ENCODE assay signal across 12 cellular contexts in genomic region chr9:135991771-135992170, GRCh38. TPM values are rescaled to one million over a fixed set of nuclear protein-coding genes. Genes with fewer than 3 reads are reported as not detected.
DNase-seq lines count a peak whose midpoint lies in the region; ATAC-seq and TF ChIP-seq lines count a peak whose summit lies in the region.
"Had no signal": no experiment of that assay in that cellular context is flagged by ENCODE, and none has a peak within 500 bp of the region (broad histone marks: within the 10 kb centered on the region; RNA-seq: fewer than 3 reads in every experiment).

No MANE protein-coding gene starts in this region.

- intact Hi-C loops in IMR-90 (cut with micrococcal nuclease): no loop called here
- intact Hi-C loops in gastrocnemius medialis (cut with DNase I; ENCODE audit: low total_unique reads): no loop called here

- no peak for TF ChIP-seq RAD21 in IMR-90 (IDR thresholded peaks at IDR 0.05; ENCODE audit: low read length)

- ATAC-seq in CD4-positive, CD25-positive, alpha-beta regulatory T cell (ENCODE audit: low read depth in 2 of 2): no peak
- ATAC-seq in IMR-90 (ENCODE audit: low read depth) (no peak), gastroesophageal sphincter (no peak), gastrocnemius medialis (no peak), GM21786 (IDR thresholded peaks at IDR 0.05; ENCODE audit: unreplicated experiment) (no peak)

- H3K4me1 ChIP-seq in CD4-positive, CD25-positive, alpha-beta regulatory T cell (ENCODE audit: control insufficient read depth, insufficient read depth, low read length, poor library complexity, severe bottlenecking): peaks cover 27% of the 10 kb centered on the region
- H3K4me1 ChIP-seq in IMR-90 (ENCODE audit: control insufficient read depth, insufficient read depth, low read length) (peaks cover 21% of the 10 kb centered on the region), gastroesophageal sphincter (peaks cover 2 to 49% (median 29%) of the 10 kb centered on the region in 3 donors), gastrocnemius medialis (peaks cover 22 to 24% of the 10 kb centered on the region in 2 donors)

- H3K9me1 ChIP-seq in IMR-90 (ENCODE audit: insufficient read depth, low read length): no peaks in the 10 kb centered on the region

- H3K9me3 ChIP-seq in CD4-positive, CD25-positive, alpha-beta regulatory T cell (ENCODE audit: control insufficient read depth in 2 of 2, low read length in 2 of 2): no peaks in the 10 kb centered on the region
- H3K9me3 ChIP-seq in IMR-90 (ENCODE audit: control insufficient read depth, insufficient read depth, low read length): no peaks in the 10 kb centered on the region
- no peaks in the 10 kb centered on the region for H3K9me3 ChIP-seq in gastroesophageal sphincter
- H3K9me3 ChIP-seq in gastrocnemius medialis: no peaks in the 10 kb centered on the region

- no peak overlapping the region for H3K9ac ChIP-seq in IMR-90 (ENCODE audit: low read depth, low read length)

- TF ChIP-seq POLR2A in IMR-90 (IDR thresholded peaks at IDR 0.05; ENCODE audit: low read depth, low read length): no peak
- TF ChIP-seq POLR2A in gastroesophageal sphincter (IDR thresholded peaks at IDR 0.05): no peak
- TF ChIP-seq POLR2A in gastrocnemius medialis (IDR thresholded peaks at IDR 0.05): no peak

- peak overlapping the region; percentile 36 for H3K4ac ChIP-seq in IMR-90 (ENCODE audit: low read depth, low read length)

- no peak overlapping the region for H2BK20ac ChIP-seq in IMR-90 (ENCODE audit: low read depth, low read length)

- no peaks in the 10 kb centered on the region for H3K9me3 Mint-ChIP-seq in CD4-positive, CD25-positive, alpha-beta regulatory T cell

- no peak overlapping the region for H4K8ac ChIP-seq in IMR-90 (ENCODE audit: low read depth in 2 of 2, low read length in 2 of 2)

- no peak overlapping the region for H3K23ac ChIP-seq in IMR-90 (ENCODE audit: low read depth, low read length)

- no peak overlapping the region for H2BK5ac ChIP-seq in IMR-90 (ENCODE audit: low read depth, low read length, poor library complexity, severe bottlenecking)

- no peaks in the 10 kb centered on the region for H3K36me3 Mint-ChIP-seq in CD4-positive, CD25-positive, alpha-beta regulatory T cell

- no peak overlapping the region for H3K27ac ChIP-seq in CD4-positive, CD25-positive, alpha-beta regulatory T cell (ENCODE audit: insufficient read depth, low read length, poor library complexity, severe bottlenecking)
- no peak overlapping the region for H3K27ac ChIP-seq in IMR-90 (ENCODE audit: insufficient read depth, low read length)
- peak overlapping the region in 3 of 4 donors; percentile 75 to 88 (median 86) for H3K27ac ChIP-seq in gastroesophageal sphincter
- H3K27ac ChIP-seq in gastrocnemius medialis: peak overlapping the region; percentile 76 to 83 (median 78)
- H3K27ac ChIP-seq: C4-2B had no signal

- TF ChIP-seq CTCF in IMR-90 (conservative IDR thresholded peaks at IDR 0.05; ENCODE audit: low read depth, low read length): no peak
- no peak for TF ChIP-seq CTCF in gastroesophageal sphincter (IDR thresholded peaks at IDR 0.05)
- TF ChIP-seq CTCF in gastrocnemius medialis (IDR thresholded peaks at IDR 0.05 in 4 of 5, conservative IDR thresholded peaks at IDR 0.05 in 1 of 5): no peak
- TF ChIP-seq CTCF in GM20000 (IDR thresholded peaks at IDR 0.05; ENCODE audit: extremely low read depth, missing control alignments): no peak

- H3K36me3 ChIP-seq in CD4-positive, CD25-positive, alpha-beta regulatory T cell (ENCODE audit: control insufficient read depth, insufficient read depth, low read length): no peaks in the 10 kb centered on the region
- H3K36me3 ChIP-seq in IMR-90 (ENCODE audit: control insufficient read depth, insufficient read depth, low read length) (no peaks in the 10 kb centered on the region), gastroesophageal sphincter (no peaks in the 10 kb centered on the region), gastrocnemius medialis (no peaks in the 10 kb centered on the region)

- no peak overlapping the region for H3K14ac ChIP-seq in IMR-90 (replicated peaks; ENCODE audit: low read depth, low read length)

- H3K4me3 Mint-ChIP-seq in CD4-positive, CD25-positive, alpha-beta regulatory T cell: no peak overlapping the region

- H4K91ac ChIP-seq in IMR-90 (ENCODE audit: insufficient read depth, low read depth, low read length): no peak overlapping the region

- peak overlapping the region; percentile 54 to 83 (median 67) for H3K27ac Mint-ChIP-seq in CD4-positive, CD25-positive, alpha-beta regulatory T cell

- 79% methylated on average over 12 of the region's 18 CpGs; no CpG with 5 or more reads in 1 of the 2 experiments for WGBS in IMR-90 (ENCODE audit: extremely low coverage in 2 of 2, insufficient read length in 1 of 2), 2 experiments
- WGBS in gastroesophageal sphincter (ENCODE audit: low coverage in 1 of 2), 2 donors: 71 to 76% methylated on average over 9 to 12 of the region's 18 CpGs

- TF ChIP-seq EP300 in gastroesophageal sphincter (IDR thresholded peaks at IDR 0.05): no peak

- H3K27me3 ChIP-seq in CD4-positive, CD25-positive, alpha-beta regulatory T cell (ENCODE audit: control insufficient read depth, insufficient read depth, low read length): no peaks in the 10 kb centered on the region
- H3K27me3 ChIP-seq in IMR-90 (ENCODE audit: control insufficient read depth, insufficient read depth, low read length) (no peaks in the 10 kb centered on the region), gastroesophageal sphincter (peaks cover 25% of the 10 kb centered on the region), gastrocnemius medialis (peaks cover 0 to 11% (median 0%) of the 10 kb centered on the region in 3 donors)

- dilution Hi-C loops in IMR-90 (cut with HindIII; ENCODE audit: low sequenced_read_pairs, unreplicated experiment): no loop called here

- H3K56ac ChIP-seq in IMR-90 (ENCODE audit: extremely low read depth, insufficient read depth, low read length): no peak overlapping the region

- H2BK15ac ChIP-seq in IMR-90 (ENCODE audit: low read depth, low read length): no peak overlapping the region

- DNase-seq in CD4-positive, CD25-positive, alpha-beta regulatory T cell: no peak
- no peak for DNase-seq in IMR-90
- no peak for DNase-seq in gastrocnemius medialis
- no peak for DNase-seq in OCI-M1 (lab: John Stamatoyannopoulos, UW)
- no peak for DNase-seq in NCI-H2029 treated with DMSO at 0.1 percent for 48 hours (lab: John Stamatoyannopoulos, UW)
- DNase-seq in GM20000 (ENCODE audit: low spot score): no peak
- DNase-seq: activated CD8-positive, alpha-beta T cell treated with anti-CD3 and anti-CD28 coated beads, Interleukin-2, amount 10 ng/mL, durations not matched to agents 7 days and 5 days; activated effector memory CD4-positive, alpha-beta T cell treated with Interleukin-2 at 50 U/mL for 16 hours; mesendoderm had no signal

- peak overlapping the region; percentile 61 for H2AK5ac ChIP-seq in IMR-90 (ENCODE audit: low read depth, low read length)

- no peak overlapping the region for H3K4me2 ChIP-seq in IMR-90 (ENCODE audit: low read depth, low read length)

- no peak overlapping the region for H2AFZ ChIP-seq in IMR-90 (replicated peaks; ENCODE audit: low read length, poor library complexity)

- no peak overlapping the region for H3K4me3 ChIP-seq in CD4-positive, CD25-positive, alpha-beta regulatory T cell (ENCODE audit: low read depth, low read length)
- H3K4me3 ChIP-seq in IMR-90 (ENCODE audit: insufficient read depth, low read depth, low read length): no peak overlapping the region
- no peak overlapping the region for H3K4me3 ChIP-seq in gastroesophageal sphincter
- H3K4me3 ChIP-seq in gastrocnemius medialis: no peak overlapping the region

- no peak overlapping the region for H3K18ac ChIP-seq in IMR-90 (ENCODE audit: low read depth, low read length)

- BruUV-seq in IMR-90 (replicated peaks; lab: Mats Ljungman, UMichigan): no TSS peak

- in situ Hi-C loops in IMR-90 (cut with MboI; ENCODE audit: low sequenced_read_pairs) (no loop called here), gastrocnemius medialis (cut with MboI; ENCODE audit: low sequenced_read_pairs in 4 of 4) (no loop called here)

- CTCF ChIA-PET in IMR-90 (lab: Yijun Ruan, JAX): interaction anchor here (0.6 to 0.9 kb wide), 2 partner anchors 30 to 451 kb away, joined by 4 read pairs; partner anchors contain the start of gene UBAC1

- H2BK120ac ChIP-seq in IMR-90 (ENCODE audit: low read depth, low read length): peak overlapping the region; percentile 3; the same call in 1 of the 2 replicates

- POLR2A ChIA-PET in IMR-90 (lab: Charles Lee; ENCODE audit: unreplicated experiment): no interaction called here

- H2AK9ac ChIP-seq in IMR-90 (replicated peaks; ENCODE audit: low read depth, low read length, poor library complexity): no peak overlapping the region

- H4K20me1 ChIP-seq in IMR-90 (ENCODE audit: insufficient read depth, low read length): no peaks in the 10 kb centered on the region

- peaks cover 0 to 22% (median 8%) of the 10 kb centered on the region in 4 donors for H3K4me1 Mint-ChIP-seq in CD4-positive, CD25-positive, alpha-beta regulatory T cell

- 0 out of 4 replicates have a peak, but pooled peaks cover 0 to 3% of the 10 kb centered on the region in 2 experiments for H3K79me1 ChIP-seq in IMR-90 (ENCODE audit: low read depth in 1 of 2, low read length in 2 of 2)

- H4K5ac ChIP-seq in IMR-90 (ENCODE audit: low read depth, low read length): no peak overlapping the region

- no peaks in the 10 kb centered on the region for H3K27me3 Mint-ChIP-seq in CD4-positive, CD25-positive, alpha-beta regulatory T cell

TF ChIP-seq in IMR-90, 13 proteins besides CTCF, POLR2A, EP300 and RAD21 (continues in another document):
- TF ChIP-seq BHLHE40 (IDR thresholded peaks at IDR 0.05; ENCODE audit: low read depth, low read length): no peak
- TF ChIP-seq MXI1 (IDR thresholded peaks at IDR 0.05; ENCODE audit: borderline replicate concordance, low read depth, low read length): no peak
- TF ChIP-seq USF2 (IDR thresholded peaks at IDR 0.05; ENCODE audit: low read depth, low read length): no peak
- TF ChIP-seq CHD1 (IDR thresholded peaks at IDR 0.05; ENCODE audit: low read depth, low read length): no peak
- TF ChIP-seq SMC3 (IDR thresholded peaks at IDR 0.05; ENCODE audit: low read depth, low read length): no peak

RNA-seq across cellular contexts. Expression of gene UBAC1, which starts 30.6 kb away (rescaled TPM):
- 23.8 TPM for total RNA-seq in CD4-positive, CD25-positive, alpha-beta regulatory T cell
- polyA plus RNA-seq in CD4-positive, CD25-positive, alpha-beta regulatory T cell: 10 to 100 TPM; 17.8 to 27.7 (median 23.4) TPM
- total RNA-seq in IMR-90 (2012; rRNA removed): 25.3 and 33.6 TPM in 2 replicates
- polyA plus RNA-seq in IMR-90 (2012; rRNA removed): 33.9 and 36.4 TPM in 2 replicates
- polyA plus RNA-seq in IMR-90 (2012; cell fraction: cytosol; rRNA removed): 38.7 and 47.1 TPM in 2 replicates
- 63.9 and 70.8 TPM in 2 replicates for polyA plus RNA-seq in IMR-90 (2012; cell fraction: nucleus; rRNA removed; ENCODE audit: low replicate concordance)
- total RNA-seq in gastroesophageal sphincter: 10 to 100 TPM; 52.9 to 76.3 (median 63.5) TPM
- 100 to 1,000 TPM; 218 to 263 (median 248) TPM for total RNA-seq in gastrocnemius medialis

Comparison
In these comparisons a context has a peak if more than half of its experiments do, and no peak if none do; other contexts are left out.
1. H3K27ac ChIP-seq: peak in gastroesophageal sphincter (3 of 4) and gastrocnemius medialis (4 of 4); none in CD4-positive, CD25-positive, alpha-beta regulatory T cell (single experiment) and IMR-90 (single experiment).